Comparison of ENCODE assay signal across 1 cellular context in the genomic region with DNA sequence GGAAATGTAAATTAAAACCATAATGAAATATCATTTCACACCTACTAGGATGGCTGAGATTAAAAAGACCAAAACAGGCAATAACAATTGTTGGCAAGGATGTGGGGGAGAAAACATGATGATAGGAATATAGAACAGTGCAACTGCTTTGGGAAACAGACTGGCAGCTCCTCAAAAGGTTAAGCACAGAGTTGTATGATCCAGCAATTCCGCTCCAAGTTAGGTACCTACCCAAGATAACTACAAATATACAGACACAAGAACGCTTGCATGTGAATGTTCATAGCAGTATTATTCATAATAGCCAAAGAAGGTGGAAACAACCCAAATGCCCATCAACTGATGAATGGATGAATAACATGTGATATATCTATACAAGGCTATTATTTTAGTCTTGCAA.
A peak's percentile ranks its signal among the peaks of the same experiment; 100 is the strongest.
TF ChIP-seq lines count a peak whose summit lies in the region.

No MANE protein-coding gene starts in this region.

TF ChIP-seq in HEK293, 187 proteins besides CTCF, POLR2A, EP300 and RAD21 (continued from another document):
- TF ChIP-seq, protein P1, sequence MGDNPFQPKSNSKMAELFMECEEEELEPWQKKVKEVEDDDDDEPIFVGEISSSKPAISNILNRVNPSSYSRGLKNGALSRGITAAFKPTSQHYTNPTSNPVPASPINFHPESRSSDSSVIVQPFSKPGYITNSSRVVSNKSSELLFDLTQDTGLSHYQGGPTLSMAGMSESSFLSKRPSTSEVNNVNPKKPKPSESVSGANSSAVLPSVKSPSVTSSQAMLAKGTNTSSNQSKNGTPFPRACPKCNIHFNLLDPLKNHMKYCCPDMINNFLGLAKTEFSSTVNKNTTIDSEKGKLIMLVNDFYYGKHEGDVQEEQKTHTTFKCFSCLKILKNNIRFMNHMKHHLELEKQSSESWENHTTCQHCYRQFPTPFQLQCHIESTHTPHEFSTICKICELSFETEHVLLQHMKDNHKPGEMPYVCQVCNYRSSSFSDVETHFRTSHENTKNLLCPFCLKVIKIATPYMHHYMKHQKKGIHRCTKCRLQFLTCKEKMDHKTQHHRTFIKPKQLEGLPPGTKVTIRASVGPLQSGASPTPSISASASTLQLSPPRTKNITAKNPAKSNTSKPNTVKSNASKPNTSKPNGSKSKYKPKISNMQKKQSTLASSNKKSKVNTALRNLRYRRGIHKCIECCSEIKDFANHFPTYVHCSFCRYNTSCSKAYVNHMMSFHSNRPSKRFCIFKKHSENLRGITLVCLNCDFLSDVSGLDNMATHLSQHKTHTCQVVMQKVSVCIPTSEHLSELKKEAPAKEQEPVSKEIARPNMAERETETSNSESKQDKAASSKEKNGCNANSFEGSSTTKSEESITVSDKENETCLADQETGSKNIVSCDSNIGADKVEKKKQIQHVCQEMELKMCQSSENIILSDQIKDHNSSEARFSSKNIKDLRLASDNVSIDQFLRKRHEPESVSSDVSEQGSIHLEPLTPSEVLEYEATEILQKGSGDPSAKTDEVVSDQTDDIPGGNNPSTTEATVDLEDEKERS (tag by site-specific recombination; IDR thresholded peaks at IDR 0.05): no peak
- TF ChIP-seq TRIM28 (IDR thresholded peaks at IDR 0.05; ENCODE audit: borderline replicate concordance, low read length) (peak; percentile 46; the same call in 1 of the 2 replicates), ZNF10 (tag by site-specific recombination; IDR thresholded peaks at IDR 0.05) (peak; percentile 77), ZNF558 (tag by site-specific recombination; IDR thresholded peaks at IDR 0.05) (peak; percentile 55; the same call in 1 of the 2 replicates), SCRT2 (tag by site-specific recombination; IDR thresholded peaks at IDR 0.05) (no peak), ZNF16 (tag by site-specific recombination; IDR thresholded peaks at IDR 0.05; ENCODE audit: low read depth) (no peak), WT1 (tag by site-specific recombination; IDR thresholded peaks at IDR 0.05) (no peak)
- TF ChIP-seq, protein P2, sequence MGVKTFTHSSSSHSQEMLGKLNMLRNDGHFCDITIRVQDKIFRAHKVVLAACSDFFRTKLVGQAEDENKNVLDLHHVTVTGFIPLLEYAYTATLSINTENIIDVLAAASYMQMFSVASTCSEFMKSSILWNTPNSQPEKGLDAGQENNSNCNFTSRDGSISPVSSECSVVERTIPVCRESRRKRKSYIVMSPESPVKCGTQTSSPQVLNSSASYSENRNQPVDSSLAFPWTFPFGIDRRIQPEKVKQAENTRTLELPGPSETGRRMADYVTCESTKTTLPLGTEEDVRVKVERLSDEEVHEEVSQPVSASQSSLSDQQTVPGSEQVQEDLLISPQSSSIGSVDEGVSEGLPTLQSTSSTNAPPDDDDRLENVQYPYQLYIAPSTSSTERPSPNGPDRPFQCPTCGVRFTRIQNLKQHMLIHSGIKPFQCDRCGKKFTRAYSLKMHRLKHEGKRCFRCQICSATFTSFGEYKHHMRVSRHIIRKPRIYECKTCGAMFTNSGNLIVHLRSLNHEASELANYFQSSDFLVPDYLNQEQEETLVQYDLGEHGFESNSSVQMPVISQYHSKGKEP (tag by site-specific recombination; IDR thresholded peaks at IDR 0.05): no peak
